17 cellular contexts compared by ENCODE assay signal in the genomic region with DNA sequence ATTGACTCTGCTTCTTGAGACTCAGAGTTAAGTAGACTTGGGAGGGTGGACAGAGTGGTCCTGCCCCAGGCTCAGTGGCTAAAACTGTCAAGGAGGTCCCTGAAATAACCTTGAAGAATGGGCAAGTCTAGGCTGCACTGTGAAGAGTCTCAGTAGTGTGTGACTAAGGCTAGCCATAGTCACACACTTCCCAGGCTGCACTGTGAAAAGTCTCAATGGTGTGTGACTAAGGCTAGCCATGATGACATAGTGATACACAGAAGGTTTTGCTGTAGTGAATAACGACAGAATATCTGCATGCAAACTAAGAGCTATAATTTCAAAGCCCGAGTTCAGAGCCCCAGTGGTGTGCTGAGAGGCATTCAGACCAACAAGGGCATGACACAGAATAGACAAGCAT.
DNase-seq lines count a peak whose midpoint lies in the region; ATAC-seq, FAIRE-seq and TF ChIP-seq lines count a peak whose summit lies in the region.
"Had no signal": no experiment of that assay in that cellular context is flagged by ENCODE, and none has a peak within 500 bp of the region (broad histone marks: within the 10 kb centered on the region; RNA-seq: fewer than 3 reads in every experiment).

No MANE protein-coding gene starts in this region.

- H3K4me2 ChIP-seq in A549 = no peak overlapping the region

- FAIRE-seq in A549 (lab: Jason Lieb, UNC) (no peak), D721Med (lab: Jason Lieb, UNC) (no peak)
- FAIRE-seq: TTC549 had no signal

- DNase-seq in A549 (ENCODE audit: low read depth in 1 of 2, low spot score in 1 of 2) (no peak), Daoy (ENCODE audit: low read depth) (peak; percentile 21), RPMI7951 (ENCODE audit: low read depth) (peak; percentile 33), fibroblast of mammary gland (ENCODE audit: low read depth) (peak; percentile 47), D721Med (ENCODE audit: insufficient read length, low spot score) (no peak), midbrain (lab: John Stamatoyannopoulos, UW) (no peak), esophagus muscularis mucosa (ENCODE audit: extremely low spot score) (no peak)
- DNase-seq: activated gamma-delta T cell treated with Interleukin-2 at 50 U/mL for 16 hours; effector memory CD4-positive, alpha-beta T cell; left colon; NCI-H1048; NCI-H774; nucleus accumbens; right cardiac atrium had no signal

- TF ChIP-seq CTCF in A549 (IDR thresholded peaks at IDR 0.05) = no peak
- no peak for TF ChIP-seq CTCF in fibroblast of mammary gland (conservative IDR thresholded peaks at IDR 0.05; ENCODE audit: control insufficient read depth, insufficient read depth, low read depth, low read length)
- TF ChIP-seq CTCF in D721Med (IDR thresholded peaks at IDR 0.05; ENCODE audit: insufficient read depth, missing control alignments) = no peak
- no peak for TF ChIP-seq CTCF in esophagus muscularis mucosa (IDR thresholded peaks at IDR 0.05)

- no peak for TF ChIP-seq EP300 in A549 (IDR thresholded peaks at IDR 0.05)
- no peak for TF ChIP-seq EP300 in esophagus muscularis mucosa (IDR thresholded peaks at IDR 0.05)

- POLR2A ChIA-PET in A549 (lab: Yijun Ruan, JAX) = no interaction called here

- no peaks in the 10 kb centered on the region for H3K36me3 ChIP-seq in esophagus muscularis mucosa
- H3K36me3 ChIP-seq: thoracic aorta had no signal

- ATAC-seq in A549 = peak; percentile 32 to 71; a peak in 3 of 6 replicates
- ATAC-seq: left colon, Panc1, right cardiac atrium had no signal

- H3K4me3 ChIP-seq in A549 = no peak overlapping the region
- H3K4me3 ChIP-seq in fibroblast of mammary gland (ENCODE audit: control insufficient read depth, low read depth, low read length) = no peak overlapping the region
- H3K4me3 ChIP-seq in esophagus muscularis mucosa = no peak overlapping the region
- H3K4me3 ChIP-seq: thoracic aorta had no signal

- WGBS in A549 (ENCODE audit: missing lambda C conversion rate) = 9% methylated on average over 2 of the region's 2 CpGs
- WGBS in esophagus muscularis mucosa = 78% methylated on average over 2 of the region's 2 CpGs

- intact Hi-C loops in esophagus muscularis mucosa (cut with DNase I) = no loop called here

- H3K27ac ChIP-seq in A549 = no peak overlapping the region
- H3K27ac ChIP-seq in esophagus muscularis mucosa (replicated peaks in 1 of 4) = no peak overlapping the region
- H3K27ac ChIP-seq: thoracic aorta had no signal

- H3K9me3 ChIP-seq in A549 (no peaks in the 10 kb centered on the region), esophagus muscularis mucosa (no peaks in the 10 kb centered on the region)
- H3K9me3 ChIP-seq: thoracic aorta had no signal

- H3K27me3 ChIP-seq in esophagus muscularis mucosa = no peaks in the 10 kb centered on the region

- TF ChIP-seq POLR2A in A549 (IDR thresholded peaks at IDR 0.05; ENCODE audit: low read length) = no peak
- no peak for TF ChIP-seq POLR2A in esophagus muscularis mucosa (IDR thresholded peaks at IDR 0.05; ENCODE audit: low read depth)

- H3K4me1 ChIP-seq in A549 (no peaks in the 10 kb centered on the region), esophagus muscularis mucosa (no peaks in the 10 kb centered on the region)

- CTCF ChIA-PET in A549 (lab: Yijun Ruan, JAX) = no interaction called here

- no peak for TF ChIP-seq RAD21 in A549 (conservative IDR thresholded peaks at IDR 0.05 in 1 of 2, IDR thresholded peaks at IDR 0.05 in 1 of 2)

TF ChIP-seq in A549, 52 proteins besides CTCF, POLR2A, EP300 and RAD21:
- TF ChIP-seq TFCP2L1 (CRISPR knock-in tag; IDR thresholded peaks at IDR 0.05) = no peak
- TF ChIP-seq CBX8 (IDR thresholded peaks at IDR 0.05) = no peak
- TF ChIP-seq NR3C1 (IDR thresholded peaks at IDR 0.05) = no peak
- TF ChIP-seq RCOR1 (IDR thresholded peaks at IDR 0.05; ENCODE audit: low read depth, low read length) = no peak
TF ChIP-seq in A549: peak in this region for 0.

Comparison
In these comparisons a context has a peak if more than half of its experiments do, and no peak if none do; other contexts are left out.
1. DNase-seq: peak in Daoy (single experiment), RPMI7951 (single experiment) and fibroblast of mammary gland (single experiment); none in A549 (0 of 2), D721Med (single experiment), midbrain (single experiment) and esophagus muscularis mucosa (single experiment).